ENCODE assay signal across 11 cellular contexts in genomic region chr11:35236667-35237003, GRCh38.
DNase-seq lines count a peak whose midpoint lies in the region; ATAC-seq and TF ChIP-seq lines count a peak whose summit lies in the region.
"Had no signal": no experiment of that assay in that cellular context is flagged by ENCODE, and none has a peak within 500 bp of the region (broad histone marks: within the 10 kb centered on the region; RNA-seq: fewer than 3 reads in every experiment).

No MANE protein-coding gene starts in this region.

- no peak overlapping the region for H2AFZ ChIP-seq in GM23338

- no peaks in the 10 kb centered on the region for H4K20me1 ChIP-seq in GM23338 (replicated peaks; ENCODE audit: insufficient read depth)

- H3K27me3 ChIP-seq in GM23338 (ENCODE audit: insufficient read depth) (no peaks in the 10 kb centered on the region), tibial nerve (no peaks in the 10 kb centered on the region)
- H3K27me3 ChIP-seq: upper lobe of left lung had no signal

- H3K79me2 ChIP-seq in GM23338 (replicated peaks; ENCODE audit: insufficient read depth), result no peaks in the 10 kb centered on the region

- H3K36me3 Mint-ChIP-seq in memory B cell (peaks cover 7% of the 10 kb centered on the region), GM23338 (ENCODE audit: low read depth) (no peaks in the 10 kb centered on the region)

- H3K36me3 ChIP-seq in GM23338 (ENCODE audit: insufficient read depth), result no peaks in the 10 kb centered on the region
- H3K36me3 ChIP-seq in tibial nerve, result no peaks in the 10 kb centered on the region
- H3K36me3 ChIP-seq: upper lobe of left lung had no signal

- H3K4me3 Mint-ChIP-seq in memory B cell (no peak overlapping the region), GM23338 (no peak overlapping the region)
- H3K4me3 Mint-ChIP-seq: activated T-cell treated with anti-CD3 and anti-CD28 coated beads, Interleukin-2, amount 50 U/mL, for 4 hours had no signal

- ATAC-seq in memory B cell (ENCODE audit: low read depth) (no peak), GM23338 (no peak), GM18498 (IDR thresholded peaks at IDR 0.05; ENCODE audit: unreplicated experiment) (no peak)

- DNase-seq in CD1c-positive myeloid dendritic cell (ENCODE audit: extremely low spot score) (peak; percentile 88), KBM-7 (peak; percentile 54), amniotic epithelial cell (ENCODE audit: low read depth) (peak; percentile 51), memory B cell (ENCODE audit: low spot score in 2 of 2) (no peak), NCI-H2081 (lab: John Stamatoyannopoulos, UW) (no peak), GM23338 (ENCODE audit: low spot score) (no peak), tibial nerve (ENCODE audit: low spot score in 2 of 2) (no peak)
- DNase-seq: NCI-H1105 had no signal

- H3K4me1 ChIP-seq in GM23338 (ENCODE audit: insufficient read depth) (peaks cover 5% of the 10 kb centered on the region; the same call in 1 of the 2 replicates), tibial nerve (no peaks in the 10 kb centered on the region)

- H3K9me3 Mint-ChIP-seq in memory B cell, result peaks cover 3% of the 10 kb centered on the region
- no peaks in the 10 kb centered on the region for H3K9me3 Mint-ChIP-seq in GM23338

- 74 to 77% methylated on average over 5 of the region's 5 CpGs for WGBS in tibial nerve, 2 donors

- peaks cover 20% of the 10 kb centered on the region for H3K4me1 Mint-ChIP-seq in memory B cell
- peaks cover 12% of the 10 kb centered on the region for H3K4me1 Mint-ChIP-seq in GM23338

- no peaks in the 10 kb centered on the region; the same call in none of the 2 replicates for H3K9me2 ChIP-seq in GM23338 (ENCODE audit: insufficient read depth)

- in situ Hi-C loops in KBM-7 (cut with MboI; ENCODE audit: low pct_unique_long_range_greater_than_20kb, low sequenced_read_pairs), result no loop called here

- H3K27ac ChIP-seq in GM23338 (ENCODE audit: low read depth), result no peak overlapping the region
- H3K27ac ChIP-seq in tibial nerve, result no peak overlapping the region

- TF ChIP-seq POLR2A in tibial nerve (IDR thresholded peaks at IDR 0.05), result no peak

- no peaks in the 10 kb centered on the region for H3F3A ChIP-seq in GM23338 (replicated peaks; ENCODE audit: low read depth)

- H3K4me3 ChIP-seq in GM23338 (no peak overlapping the region), tibial nerve (no peak overlapping the region)
- H3K4me3 ChIP-seq: upper lobe of left lung had no signal

- H3K27ac Mint-ChIP-seq in memory B cell (peak overlapping the region; percentile 71), GM23338 (no peak overlapping the region)

- TF ChIP-seq EP300 in tibial nerve (IDR thresholded peaks at IDR 0.05), result no peak

- no peak overlapping the region for H3K4me2 ChIP-seq in GM23338

- no peaks in the 10 kb centered on the region for H3K27me3 Mint-ChIP-seq in memory B cell
- H3K27me3 Mint-ChIP-seq in GM23338 (ENCODE audit: insufficient read depth, low read depth, poor library complexity), result peaks cover 8% of the 10 kb centered on the region

- H3K9me3 ChIP-seq in tibial nerve, result peaks cover 0 to 4% (median 2%) of the 10 kb centered on the region in 4 donors
- H3K9me3 ChIP-seq: upper lobe of left lung had no signal

- TF ChIP-seq CTCF in GM23338 (conservative IDR thresholded peaks at IDR 0.05; ENCODE audit: low read depth in 2 of 2) (no peak), tibial nerve (IDR thresholded peaks at IDR 0.05) (no peak)

TF ChIP-seq in GM23338, 12 proteins besides CTCF, POLR2A, EP300 and RAD21 (continues in another document):
- TF ChIP-seq, protein P1, sequence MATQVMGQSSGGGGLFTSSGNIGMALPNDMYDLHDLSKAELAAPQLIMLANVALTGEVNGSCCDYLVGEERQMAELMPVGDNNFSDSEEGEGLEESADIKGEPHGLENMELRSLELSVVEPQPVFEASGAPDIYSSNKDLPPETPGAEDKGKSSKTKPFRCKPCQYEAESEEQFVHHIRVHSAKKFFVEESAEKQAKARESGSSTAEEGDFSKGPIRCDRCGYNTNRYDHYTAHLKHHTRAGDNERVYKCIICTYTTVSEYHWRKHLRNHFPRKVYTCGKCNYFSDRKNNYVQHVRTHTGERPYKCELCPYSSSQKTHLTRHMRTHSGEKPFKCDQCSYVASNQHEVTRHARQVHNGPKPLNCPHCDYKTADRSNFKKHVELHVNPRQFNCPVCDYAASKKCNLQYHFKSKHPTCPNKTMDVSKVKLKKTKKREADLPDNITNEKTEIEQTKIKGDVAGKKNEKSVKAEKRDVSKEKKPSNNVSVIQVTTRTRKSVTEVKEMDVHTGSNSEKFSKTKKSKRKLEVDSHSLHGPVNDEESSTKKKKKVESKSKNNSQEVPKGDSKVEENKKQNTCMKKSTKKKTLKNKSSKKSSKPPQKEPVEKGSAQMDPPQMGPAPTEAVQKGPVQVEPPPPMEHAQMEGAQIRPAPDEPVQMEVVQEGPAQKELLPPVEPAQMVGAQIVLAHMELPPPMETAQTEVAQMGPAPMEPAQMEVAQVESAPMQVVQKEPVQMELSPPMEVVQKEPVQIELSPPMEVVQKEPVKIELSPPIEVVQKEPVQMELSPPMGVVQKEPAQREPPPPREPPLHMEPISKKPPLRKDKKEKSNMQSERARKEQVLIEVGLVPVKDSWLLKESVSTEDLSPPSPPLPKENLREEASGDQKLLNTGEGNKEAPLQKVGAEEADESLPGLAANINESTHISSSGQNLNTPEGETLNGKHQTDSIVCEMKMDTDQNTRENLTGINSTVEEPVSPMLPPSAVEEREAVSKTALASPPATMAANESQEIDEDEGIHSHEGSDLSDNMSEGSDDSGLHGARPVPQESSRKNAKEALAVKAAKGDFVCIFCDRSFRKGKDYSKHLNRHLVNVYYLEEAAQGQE (IDR thresholded peaks at IDR 0.05; ENCODE audit: unreplicated experiment), result no peak
- TF ChIP-seq POLR2AphosphoS5 (IDR thresholded peaks at IDR 0.05; ENCODE audit: low read depth), result no peak
- TF ChIP-seq STAT1 (IDR thresholded peaks at IDR 0.05; ENCODE audit: unreplicated experiment), result no peak
- TF ChIP-seq, protein P2, sequence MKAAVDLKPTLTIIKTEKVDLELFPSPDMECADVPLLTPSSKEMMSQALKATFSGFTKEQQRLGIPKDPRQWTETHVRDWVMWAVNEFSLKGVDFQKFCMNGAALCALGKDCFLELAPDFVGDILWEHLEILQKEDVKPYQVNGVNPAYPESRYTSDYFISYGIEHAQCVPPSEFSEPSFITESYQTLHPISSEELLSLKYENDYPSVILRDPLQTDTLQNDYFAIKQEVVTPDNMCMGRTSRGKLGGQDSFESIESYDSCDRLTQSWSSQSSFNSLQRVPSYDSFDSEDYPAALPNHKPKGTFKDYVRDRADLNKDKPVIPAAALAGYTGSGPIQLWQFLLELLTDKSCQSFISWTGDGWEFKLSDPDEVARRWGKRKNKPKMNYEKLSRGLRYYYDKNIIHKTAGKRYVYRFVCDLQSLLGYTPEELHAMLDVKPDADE (IDR thresholded peaks at IDR 0.05), result no peak
- no peak for TF ChIP-seq CREB1 (CRISPR knock-in tag; IDR thresholded peaks at IDR 0.05; ENCODE audit: low read depth)
- no peak for TF ChIP-seq JUNB (IDR thresholded peaks at IDR 0.05; ENCODE audit: unreplicated experiment)
- no peak for TF ChIP-seq EZH2phosphoT487 (IDR thresholded peaks at IDR 0.05; ENCODE audit: unreplicated experiment)

Comparison
In these comparisons a context has a peak if more than half of its experiments do, and no peak if none do; other contexts are left out.
1. DNase-seq: peak in CD1c-positive myeloid dendritic cell (single experiment), KBM-7 (single experiment) and amniotic epithelial cell (single experiment); none in memory B cell (0 of 2), NCI-H2081 (0 of 2), GM23338 (single experiment) and tibial nerve (0 of 2).